Comparison of ENCODE assay signal across 14 cellular contexts in genomic region chr1:110508038-110508437, GRCh38. TPM values are rescaled to one million over a fixed set of nuclear protein-coding genes. Genes with fewer than 3 reads are reported as not detected.
DNase-seq lines count a peak whose midpoint lies in the region; ATAC-seq, FAIRE-seq and TF ChIP-seq lines count a peak whose summit lies in the region.
"Had no signal": no experiment of that assay in that cellular context is flagged by ENCODE, and none has a peak within 500 bp of the region (broad histone marks: within the 10 kb centered on the region; RNA-seq: fewer than 3 reads in every experiment).

No MANE protein-coding gene starts in this region.

- peak overlapping the region; percentile 42 for H3K4me3 ChIP-seq in lower lobe of right lung
- H3K4me3 ChIP-seq: esophagus muscularis mucosa had no signal

- H3K4me3 Mint-ChIP-seq in dendritic cell treated with granulocyte-macrophage colony-stimulating factor and Interleukin-4, amounts not matched to agents 40 ng/mL and 50 ng/mL, for 4 days: peak overlapping the region; percentile 75
- H3K4me3 Mint-ChIP-seq: activated CD4-positive, alpha-beta T cell treated with anti-CD3 and anti-CD28 coated beads, Interleukin-2, amount 10 ng/mL, durations not matched to agents 7 days and 5 days; activated naive CD8-positive, alpha-beta T cell treated with anti-CD3 and anti-CD28 coated beads, Interleukin-2, amount 50 U/mL, for 24 hours had no signal

- H3K36me3 Mint-ChIP-seq in dendritic cell treated with granulocyte-macrophage colony-stimulating factor and Interleukin-4, amounts not matched to agents 40 ng/mL and 50 ng/mL, for 4 days (ENCODE audit: low read depth): no peaks in the 10 kb centered on the region

- no peaks in the 10 kb centered on the region for H3K9me3 ChIP-seq in lower lobe of right lung
- H3K9me3 ChIP-seq: esophagus muscularis mucosa had no signal

- FAIRE-seq in urothelium cell line (lab: Jason Lieb, UNC): no peak
- FAIRE-seq: A204.1 had no signal

- peaks cover 7% of the 10 kb centered on the region for H3K4me1 ChIP-seq in lower lobe of right lung

- peak overlapping the region; percentile 65 for H3K27ac ChIP-seq in lower lobe of right lung
- H3K27ac ChIP-seq: esophagus muscularis mucosa had no signal

- peak; percentile 85 to 91 for ATAC-seq in lower lobe of right lung
- ATAC-seq in HG02885 (IDR thresholded peaks at IDR 0.05; ENCODE audit: poor library complexity, unreplicated experiment): no peak
- ATAC-seq: activated naive CD8-positive, alpha-beta T cell treated with anti-CD3 and anti-CD28 coated beads, Interleukin-2, amount 50 U/mL, for 24 hours had no signal

- H3K4me1 Mint-ChIP-seq in dendritic cell treated with granulocyte-macrophage colony-stimulating factor and Interleukin-4, amounts not matched to agents 40 ng/mL and 50 ng/mL, for 4 days (ENCODE audit: low read depth): peaks cover 71% of the 10 kb centered on the region
- H3K4me1 Mint-ChIP-seq: activated CD4-positive, alpha-beta T cell treated with anti-CD3 and anti-CD28 coated beads, Interleukin-2, amount 10 ng/mL, durations not matched to agents 7 days and 5 days; activated naive CD8-positive, alpha-beta T cell treated with anti-CD3 and anti-CD28 coated beads, Interleukin-2, amount 50 U/mL, for 24 hours had no signal

- DNase-seq in SIG-M5 treated with dmso at 0.1 percent for 504 hours (lab: John Stamatoyannopoulos, UW; ENCODE audit: unreplicated experiment): peak; percentile 24
- DNase-seq in SIG-M5 (lab: John Stamatoyannopoulos, UW): no peak
- DNase-seq in lower lobe of right lung: peak; percentile 85
- DNase-seq in urothelium cell line (ENCODE audit: low spot score): peak; percentile 57
- no peak for DNase-seq in posterior vena cava (ENCODE audit: low spot score)
- no peak for DNase-seq in cerebellum (ENCODE audit: low spot score)
- DNase-seq: activated CD4-positive, alpha-beta T cell treated with anti-CD3 and anti-CD28 coated beads, Interleukin-2, amount 10 ng/mL, durations not matched to agents 7 days and 5 days; activated naive CD8-positive, alpha-beta T cell treated with anti-CD3 and anti-CD28 coated beads, Interleukin-2, amount 50 U/mL, for 24 hours; NCI-H1694 treated with DMSO at 0.1 percent for 48 hours had no signal

- no peaks in the 10 kb centered on the region for H3K9me3 Mint-ChIP-seq in dendritic cell treated with granulocyte-macrophage colony-stimulating factor and Interleukin-4, amounts not matched to agents 40 ng/mL and 50 ng/mL, for 4 days
- H3K9me3 Mint-ChIP-seq: activated CD4-positive, alpha-beta T cell treated with anti-CD3 and anti-CD28 coated beads, Interleukin-2, amount 10 ng/mL, durations not matched to agents 7 days and 5 days; activated naive CD8-positive, alpha-beta T cell treated with anti-CD3 and anti-CD28 coated beads, Interleukin-2, amount 50 U/mL, for 24 hours had no signal

- peak overlapping the region; percentile 97 for H3K27ac Mint-ChIP-seq in dendritic cell treated with granulocyte-macrophage colony-stimulating factor and Interleukin-4, amounts not matched to agents 40 ng/mL and 50 ng/mL, for 4 days
- H3K27ac Mint-ChIP-seq: activated CD4-positive, alpha-beta T cell treated with anti-CD3 and anti-CD28 coated beads, Interleukin-2, amount 10 ng/mL, durations not matched to agents 7 days and 5 days; activated naive CD8-positive, alpha-beta T cell treated with anti-CD3 and anti-CD28 coated beads, Interleukin-2, amount 50 U/mL, for 24 hours had no signal

- no peaks in the 10 kb centered on the region for H3K27me3 ChIP-seq in lower lobe of right lung (ENCODE audit: low read depth)

- no peak for TF ChIP-seq CTCF in lower lobe of right lung (IDR thresholded peaks at IDR 0.05)

- H3K27me3 Mint-ChIP-seq in dendritic cell treated with granulocyte-macrophage colony-stimulating factor and Interleukin-4, amounts not matched to agents 40 ng/mL and 50 ng/mL, for 4 days: no peaks in the 10 kb centered on the region

- intact Hi-C loops in dendritic cell treated with granulocyte-macrophage colony-stimulating factor and Interleukin-4, amounts not matched to agents 40 ng/mL and 50 ng/mL, for 4 days (cut with micrococcal nuclease): no loop called here
- intact Hi-C loops in lower lobe of right lung (cut with DNase I) (no loop called here), posterior vena cava (cut with DNase I) (loop anchor here in 1 of 2 donors (10.0 kb wide), 1 partner anchor 257 kb away; no protein-coding TSS in a partner anchor)

- no peaks in the 10 kb centered on the region for H3K36me3 ChIP-seq in lower lobe of right lung
- H3K36me3 ChIP-seq: esophagus muscularis mucosa had no signal

RNA-seq across cellular contexts. Expression of gene KCNA10, which starts 10.9 kb away (rescaled TPM):
- total RNA-seq in lower lobe of right lung (not detected), posterior vena cava (not detected), cerebellum (not detected)
- total RNA-seq: activated CD4-positive, alpha-beta T cell treated with anti-CD3 and anti-CD28 coated beads, Interleukin-2, amount 10 ng/mL, durations not matched to agents 7 days and 5 days; mononuclear cell had no signal

RNA-seq across cellular contexts. Expression of gene PROK1, which starts 57.1 kb away (rescaled TPM):
- total RNA-seq in lower lobe of right lung: not detected
- under 1 TPM in 1 of 2 donors, not detected in 1; 0.32 TPM for total RNA-seq in posterior vena cava
- total RNA-seq in cerebellum: not detected
- total RNA-seq: activated CD4-positive, alpha-beta T cell treated with anti-CD3 and anti-CD28 coated beads, Interleukin-2, amount 10 ng/mL, durations not matched to agents 7 days and 5 days; esophagus muscularis mucosa; mononuclear cell had no signal

Comparison
In these comparisons a context has a peak if more than half of its experiments do, and no peak if none do; other contexts are left out.
1. DNase-seq: peak in SIG-M5 treated with dmso at 0.1 percent for 504 hours (single experiment), lower lobe of right lung (single experiment) and urothelium cell line (single experiment); none in SIG-M5 (single experiment), posterior vena cava (single experiment) and cerebellum (single experiment).